ENCODE assay signal across 8 cellular contexts in the genomic region with DNA sequence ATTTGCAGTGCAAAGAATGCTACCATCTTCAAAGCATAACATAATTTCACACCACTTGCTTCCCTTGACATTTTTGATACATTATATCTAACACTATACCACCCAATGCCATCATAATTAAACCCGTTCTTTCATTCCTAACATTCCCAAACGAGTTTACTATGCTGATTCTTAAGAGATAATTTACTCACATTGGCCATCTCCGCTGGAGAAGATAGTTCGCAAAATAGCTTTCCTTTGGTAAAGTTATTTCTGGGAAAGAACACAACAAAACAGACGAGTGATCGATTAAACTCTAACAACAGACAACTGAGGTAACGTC. TPM values are rescaled to one million over a fixed set of nuclear protein-coding genes. Genes with fewer than 3 reads are reported as not detected.
DNase-seq lines count a peak whose midpoint lies in the region; ATAC-seq and TF ChIP-seq lines count a peak whose summit lies in the region.

No MANE protein-coding gene starts in this region.

- H3K4me1 ChIP-seq in iPS-15b (ENCODE audit: control insufficient read depth, insufficient read depth, low read length) = no peaks in the 10 kb centered on the region
- peaks cover 13 to 58% (median 52%) of the 10 kb centered on the region in 6 donors for H3K4me1 ChIP-seq in spleen

- peak overlapping the region; percentile 91 to 99 (median 98) for H3K27ac ChIP-seq in spleen

- H3K9me3 Mint-ChIP-seq in activated T-helper 1 cell treated with anti-CD3 and anti-CD28 coated beads, Interleukin-12 subunit alpha, Interleukin-12 subunit beta, Interleukin-2, Interleukin-4 antibody, amounts not matched to agents 30 ng/mL and 10 ng/mL and 1 ng/mL, durations not matched to agents 14 hours and 24 hours and 36 hours = peaks cover 3% of the 10 kb centered on the region

- ATAC-seq in GM21717 (IDR thresholded peaks at IDR 0.05; ENCODE audit: unreplicated experiment) = no peak

- H3K9ac ChIP-seq in iPS-15b (ENCODE audit: low read depth, low read length) = peak overlapping the region; percentile 99

- DNase-seq in HFF-Myc (ENCODE audit: extremely low read depth, low read depth) = no peak
- no peak for DNase-seq in activated T-helper 1 cell treated with anti-CD3 and anti-CD28 coated beads, Interleukin-12 subunit alpha, Interleukin-12 subunit beta, Interleukin-2, Interleukin-4 antibody, amounts not matched to agents 30 ng/mL and 10 ng/mL and 1 ng/mL, durations not matched to agents 14 hours and 24 hours and 36 hours (ENCODE audit: low spot score)
- DNase-seq in spleen = no peak
- DNase-seq in activated CD8-positive, alpha-beta memory T cell treated with anti-CD3 and anti-CD28 coated beads, Interleukin-2, amount 50 U/mL, for 48 hours = no peak
- DNase-seq in NCI-H1436 treated with DMSO at 0.1 percent for 48 hours (lab: John Stamatoyannopoulos, UW) = no peak
- no peak for DNase-seq in NCI-H446 (lab: John Stamatoyannopoulos, UW)

- TF ChIP-seq POLR2A in spleen (IDR thresholded peaks at IDR 0.05) = no peak

- TF ChIP-seq CTCF in HFF-Myc (IDR thresholded peaks at IDR 0.05; ENCODE audit: low read depth, low read length, missing control alignments) = no peak
- TF ChIP-seq CTCF in spleen (IDR thresholded peaks at IDR 0.05 in 8 of 11, conservative IDR thresholded peaks at IDR 0.05 in 3 of 11) = no peak

- WGBS in spleen, 5 donors = 0 to 1% (median 1%) methylated on average over 7 of the region's 7 CpGs

- H3K27me3 ChIP-seq in iPS-15b (ENCODE audit: control insufficient read depth, insufficient read depth, low read length) (no peaks in the 10 kb centered on the region), spleen (replicated peaks in 1 of 7) (no peaks in the 10 kb centered on the region)

- intact Hi-C loops in activated T-helper 1 cell treated with anti-CD3 and anti-CD28 coated beads, Interleukin-12 subunit alpha, Interleukin-12 subunit beta, Interleukin-2, Interleukin-4 antibody, amounts not matched to agents 30 ng/mL and 10 ng/mL and 1 ng/mL, durations not matched to agents 14 hours and 24 hours and 36 hours (cut with micrococcal nuclease) = loop anchor here (1.0 to 10.0 kb wide), 9 partner anchors 10 to 1840 kb away; a partner anchor contains a TSS
- intact Hi-C loops in spleen (cut with DNase I; ENCODE audit: low total_unique reads) = no loop called here

- H3K27me3 Mint-ChIP-seq in activated T-helper 1 cell treated with anti-CD3 and anti-CD28 coated beads, Interleukin-12 subunit alpha, Interleukin-12 subunit beta, Interleukin-2, Interleukin-4 antibody, amounts not matched to agents 30 ng/mL and 10 ng/mL and 1 ng/mL, durations not matched to agents 14 hours and 24 hours and 36 hours (ENCODE audit: insufficient read depth) = peaks cover 10% of the 10 kb centered on the region

- H3K9me3 ChIP-seq in iPS-15b (ENCODE audit: control insufficient read depth, insufficient read depth, low read length) (no peaks in the 10 kb centered on the region), spleen (no peaks in the 10 kb centered on the region)

- peak overlapping the region; percentile 97 for H3K4me3 Mint-ChIP-seq in activated T-helper 1 cell treated with anti-CD3 and anti-CD28 coated beads, Interleukin-12 subunit alpha, Interleukin-12 subunit beta, Interleukin-2, Interleukin-4 antibody, amounts not matched to agents 30 ng/mL and 10 ng/mL and 1 ng/mL, durations not matched to agents 14 hours and 24 hours and 36 hours

- H3K4me3 ChIP-seq in HFF-Myc (replicated peaks; ENCODE audit: low read depth, low read length) (peak overlapping the region; percentile 86), iPS-15b (ENCODE audit: low read depth, low read length) (peak overlapping the region; percentile 100), spleen (peak overlapping the region; percentile 41 to 78 (median 60))

- H3K36me3 ChIP-seq in iPS-15b (ENCODE audit: control insufficient read depth, insufficient read depth, low read length) (no peaks in the 10 kb centered on the region), spleen (peaks cover 0 to 31% (median 9%) of the 10 kb centered on the region in 6 donors)

- peaks cover 26% of the 10 kb centered on the region for H3K36me3 Mint-ChIP-seq in activated T-helper 1 cell treated with anti-CD3 and anti-CD28 coated beads, Interleukin-12 subunit alpha, Interleukin-12 subunit beta, Interleukin-2, Interleukin-4 antibody, amounts not matched to agents 30 ng/mL and 10 ng/mL and 1 ng/mL, durations not matched to agents 14 hours and 24 hours and 36 hours (ENCODE audit: low read depth)

- peak overlapping the region; percentile 99 for H3K27ac Mint-ChIP-seq in activated T-helper 1 cell treated with anti-CD3 and anti-CD28 coated beads, Interleukin-12 subunit alpha, Interleukin-12 subunit beta, Interleukin-2, Interleukin-4 antibody, amounts not matched to agents 30 ng/mL and 10 ng/mL and 1 ng/mL, durations not matched to agents 14 hours and 24 hours and 36 hours

- H3K4me1 Mint-ChIP-seq in activated T-helper 1 cell treated with anti-CD3 and anti-CD28 coated beads, Interleukin-12 subunit alpha, Interleukin-12 subunit beta, Interleukin-2, Interleukin-4 antibody, amounts not matched to agents 30 ng/mL and 10 ng/mL and 1 ng/mL, durations not matched to agents 14 hours and 24 hours and 36 hours (ENCODE audit: low read depth) = peaks cover 44% of the 10 kb centered on the region

RNA-seq across cellular contexts. Expression of a gene that starts 0.7 kb away (rescaled TPM):
- total RNA-seq in activated T-helper 1 cell treated with anti-CD3 and anti-CD28 coated beads, Interleukin-12 subunit alpha, Interleukin-12 subunit beta, Interleukin-2, Interleukin-4 antibody, amounts not matched to agents 30 ng/mL and 10 ng/mL and 1 ng/mL, durations not matched to agents 14 hours and 24 hours and 36 hours = 127 and 129 TPM in 2 replicates
- total RNA-seq in spleen = 10 to 100 TPM; 64.6 to 85.6 (median 73.3) TPM
- 10 to 100 TPM; 38.0 to 57.7 (median 54.0) TPM for polyA plus RNA-seq in spleen
